12 cellular contexts compared by ENCODE assay signal in genomic region chr14:24053548-24054323, GRCh38. TPM values are rescaled to one million over a fixed set of nuclear protein-coding genes. Genes with fewer than 3 reads are reported as not detected.
DNase-seq lines count a peak whose midpoint lies in the region; ATAC-seq and TF ChIP-seq lines count a peak whose summit lies in the region.
"Had no signal": no experiment of that assay in that cellular context is flagged by ENCODE, and none has a peak within 500 bp of the region (broad histone marks: within the 10 kb centered on the region; RNA-seq: fewer than 3 reads in every experiment).

No MANE protein-coding gene starts in this region.

- CTCF ChIA-PET in activated naive CD4-positive, alpha-beta T cell treated with anti-CD3 and anti-CD28 coated beads, Interleukin-2, amount 10 ng/mL, durations not matched to agents 7 days and 5 days (lab: Charles Lee), result interaction anchor here (1.0 to 1.6 kb wide), 3 partner anchors 37 to 279 kb away, joined by 4 to 7 read pairs (median 4); no protein-coding TSS in a partner anchor
- CTCF ChIA-PET in activated CD8-positive, alpha-beta T cell treated with anti-CD3 and anti-CD28 coated beads for 36 hours (lab: Charles Lee), result interaction anchor here (0.7 to 6.0 kb wide), 10 partner anchors 9 to 107 kb away, joined by 3 to 39 read pairs (median 4); partner anchors contain the start of genes IRF9 and PCK2

- peaks cover 85% of the 10 kb centered on the region for H3K27me3 Mint-ChIP-seq in activated naive CD4-positive, alpha-beta T cell treated with anti-CD3 and anti-CD28 coated beads, Interleukin-2, amount 10 ng/mL, durations not matched to agents 7 days and 5 days
- H3K27me3 Mint-ChIP-seq in activated CD8-positive, alpha-beta T cell treated with anti-CD3 and anti-CD28 coated beads for 36 hours, result peaks cover 5% of the 10 kb centered on the region
- no peaks in the 10 kb centered on the region for H3K27me3 Mint-ChIP-seq in memory B cell
- peaks cover 52% of the 10 kb centered on the region for H3K27me3 Mint-ChIP-seq in stimulated activated naive CD8-positive, alpha-beta T cell treated with anti-CD3 and anti-CD28 coated beads, Interleukin-15, amount 100 ng/mL, for 72 hours

- POLR2A ChIA-PET in activated CD8-positive, alpha-beta T cell treated with anti-CD3 and anti-CD28 coated beads for 36 hours (lab: Charles Lee), result interaction anchor here (0.8 to 1.3 kb wide), 7 partner anchors 10 to 135 kb away, joined by 3 to 4 read pairs (median 3); partner anchors contain the start of genes IPO4, IRF9 and PCK2

- DNase-seq in activated naive CD4-positive, alpha-beta T cell treated with anti-CD3 and anti-CD28 coated beads, Interleukin-2, amount 10 ng/mL, durations not matched to agents 7 days and 5 days, result no peak
- DNase-seq in activated naive CD4-positive, alpha-beta T cell treated with Interleukin-2 at 50 U/mL for 16 hours, result no peak
- no peak for DNase-seq in activated CD8-positive, alpha-beta T cell treated with anti-CD3 and anti-CD28 coated beads for 36 hours
- DNase-seq in memory B cell (ENCODE audit: low spot score in 2 of 2), result no peak
- no peak for DNase-seq in stimulated activated naive CD8-positive, alpha-beta T cell treated with anti-CD3 and anti-CD28 coated beads, Interleukin-15, amount 100 ng/mL, for 72 hours
- DNase-seq in SHP77 treated with DMSO at 0.1 percent for 48 hours (lab: John Stamatoyannopoulos, UW), result no peak
- DNase-seq in SK-N-DZ (ENCODE audit: low spot score), result no peak
- DNase-seq: Kasumi-1, NCI-H1694 treated with DMSO at 0.1 percent for 48 hours, NCI-H526 had no signal

- peaks cover 21% of the 10 kb centered on the region for H3K4me1 Mint-ChIP-seq in activated naive CD4-positive, alpha-beta T cell treated with anti-CD3 and anti-CD28 coated beads, Interleukin-2, amount 10 ng/mL, durations not matched to agents 7 days and 5 days
- peaks cover 21% of the 10 kb centered on the region for H3K4me1 Mint-ChIP-seq in activated CD8-positive, alpha-beta T cell treated with anti-CD3 and anti-CD28 coated beads for 36 hours (ENCODE audit: low read depth)
- peaks cover 34% of the 10 kb centered on the region for H3K4me1 Mint-ChIP-seq in memory B cell
- H3K4me1 Mint-ChIP-seq in stimulated activated naive CD8-positive, alpha-beta T cell treated with anti-CD3 and anti-CD28 coated beads, Interleukin-15, amount 100 ng/mL, for 72 hours, result peaks cover 28% of the 10 kb centered on the region

- ATAC-seq in activated CD8-positive, alpha-beta T cell treated with anti-CD3 and anti-CD28 coated beads for 36 hours, result no peak
- no peak for ATAC-seq in memory B cell (ENCODE audit: low read depth)
- ATAC-seq in stimulated activated naive CD8-positive, alpha-beta T cell treated with anti-CD3 and anti-CD28 coated beads, Interleukin-15, amount 100 ng/mL, for 72 hours, result peak; percentile 2
- no peak for ATAC-seq in GM19324 (IDR thresholded peaks at IDR 0.05; ENCODE audit: low FRiP score, unreplicated experiment)

- H3K9me3 Mint-ChIP-seq in activated naive CD4-positive, alpha-beta T cell treated with anti-CD3 and anti-CD28 coated beads, Interleukin-2, amount 10 ng/mL, durations not matched to agents 7 days and 5 days, result no peaks in the 10 kb centered on the region
- no peaks in the 10 kb centered on the region for H3K9me3 Mint-ChIP-seq in activated CD8-positive, alpha-beta T cell treated with anti-CD3 and anti-CD28 coated beads for 36 hours
- H3K9me3 Mint-ChIP-seq in memory B cell, result no peaks in the 10 kb centered on the region
- no peaks in the 10 kb centered on the region for H3K9me3 Mint-ChIP-seq in stimulated activated naive CD8-positive, alpha-beta T cell treated with anti-CD3 and anti-CD28 coated beads, Interleukin-15, amount 100 ng/mL, for 72 hours

- H3K27ac Mint-ChIP-seq in activated naive CD4-positive, alpha-beta T cell treated with anti-CD3 and anti-CD28 coated beads, Interleukin-2, amount 10 ng/mL, durations not matched to agents 7 days and 5 days, result no peak overlapping the region
- no peak overlapping the region for H3K27ac Mint-ChIP-seq in activated CD8-positive, alpha-beta T cell treated with anti-CD3 and anti-CD28 coated beads for 36 hours
- H3K27ac Mint-ChIP-seq in memory B cell, result no peak overlapping the region
- peak overlapping the region; percentile 7 to 36 for H3K27ac Mint-ChIP-seq in stimulated activated naive CD8-positive, alpha-beta T cell treated with anti-CD3 and anti-CD28 coated beads, Interleukin-15, amount 100 ng/mL, for 72 hours

- no peaks in the 10 kb centered on the region for H3K36me3 Mint-ChIP-seq in activated naive CD4-positive, alpha-beta T cell treated with anti-CD3 and anti-CD28 coated beads, Interleukin-2, amount 10 ng/mL, durations not matched to agents 7 days and 5 days
- H3K36me3 Mint-ChIP-seq in activated CD8-positive, alpha-beta T cell treated with anti-CD3 and anti-CD28 coated beads for 36 hours (ENCODE audit: low read depth), result no peaks in the 10 kb centered on the region
- peaks cover 4% of the 10 kb centered on the region for H3K36me3 Mint-ChIP-seq in memory B cell

- no peak for TF ChIP-seq CTCF in activated CD8-positive, alpha-beta T cell treated with anti-CD3 and anti-CD28 coated beads for 36 hours (IDR thresholded peaks at IDR 0.05)

- peak overlapping the region; percentile 50 for H3K4me3 Mint-ChIP-seq in activated naive CD4-positive, alpha-beta T cell treated with anti-CD3 and anti-CD28 coated beads, Interleukin-2, amount 10 ng/mL, durations not matched to agents 7 days and 5 days
- H3K4me3 Mint-ChIP-seq in activated CD8-positive, alpha-beta T cell treated with anti-CD3 and anti-CD28 coated beads for 36 hours, result peak overlapping the region; percentile 62
- peak overlapping the region; percentile 83 for H3K4me3 Mint-ChIP-seq in memory B cell
- H3K4me3 Mint-ChIP-seq in stimulated activated naive CD8-positive, alpha-beta T cell treated with anti-CD3 and anti-CD28 coated beads, Interleukin-15, amount 100 ng/mL, for 72 hours, result peak overlapping the region in 1 of 2 donors; percentile 83

- intact Hi-C loops in activated CD8-positive, alpha-beta T cell treated with anti-CD3 and anti-CD28 coated beads for 36 hours (cut with micrococcal nuclease), result loop anchor here (2.0 kb wide), 1 partner anchor 55 kb away; no protein-coding TSS in a partner anchor

RNA-seq across cellular contexts. Expression of gene CARMIL3, which starts 1.9 kb away (rescaled TPM):
- under 1 TPM; 0.63 to 0.83 TPM for total RNA-seq in activated CD8-positive, alpha-beta T cell treated with anti-CD3 and anti-CD28 coated beads for 36 hours
- polyA plus RNA-seq in SK-N-DZ (2014; cell fraction: cytosol; rRNA removed), result 13.1 and 15.7 TPM in 2 replicates
- 158 and 175 TPM in 2 replicates for polyA plus RNA-seq in SK-N-DZ (2014; cell fraction: nucleus; rRNA removed)

RNA-seq across cellular contexts. Expression of gene CPNE6, which starts 17.6 kb away (rescaled TPM):
- total RNA-seq in activated CD8-positive, alpha-beta T cell treated with anti-CD3 and anti-CD28 coated beads for 36 hours, result not detected
- polyA plus RNA-seq in SK-N-DZ (2014; cell fraction: cytosol; rRNA removed), result 0.41 TPM in 1 of 2 replicates, not detected in the other
- 0.39 and 1.4 TPM in 2 replicates for polyA plus RNA-seq in SK-N-DZ (2014; cell fraction: nucleus; rRNA removed)
- total RNA-seq: vagina had no signal

RNA-seq across cellular contexts. Expression of gene PCK2, which starts 40.4 kb away (rescaled TPM):
- total RNA-seq in activated CD8-positive, alpha-beta T cell treated with anti-CD3 and anti-CD28 coated beads for 36 hours, result 10 to 100 TPM; 90.3 to 93.1 TPM
- 38.6 and 40.2 TPM in 2 replicates for polyA plus RNA-seq in SK-N-DZ (2014; cell fraction: cytosol; rRNA removed)
- 35.4 and 45.6 TPM in 2 replicates for polyA plus RNA-seq in SK-N-DZ (2014; cell fraction: nucleus; rRNA removed)

Comparison
In these comparisons a context has a peak if more than half of its experiments do, and no peak if none do; other contexts are left out.
1. H3K27ac Mint-ChIP-seq: peak in stimulated activated naive CD8-positive, alpha-beta T cell treated with anti-CD3 and anti-CD28 coated beads, Interleukin-15, amount 100 ng/mL, for 72 hours (2 of 2); none in activated naive CD4-positive, alpha-beta T cell treated with anti-CD3 and anti-CD28 coated beads, Interleukin-2, amount 10 ng/mL, durations not matched to agents 7 days and 5 days (single experiment), activated CD8-positive, alpha-beta T cell treated with anti-CD3 and anti-CD28 coated beads for 36 hours (single experiment) and memory B cell (single experiment).